In the genomic region with DNA sequence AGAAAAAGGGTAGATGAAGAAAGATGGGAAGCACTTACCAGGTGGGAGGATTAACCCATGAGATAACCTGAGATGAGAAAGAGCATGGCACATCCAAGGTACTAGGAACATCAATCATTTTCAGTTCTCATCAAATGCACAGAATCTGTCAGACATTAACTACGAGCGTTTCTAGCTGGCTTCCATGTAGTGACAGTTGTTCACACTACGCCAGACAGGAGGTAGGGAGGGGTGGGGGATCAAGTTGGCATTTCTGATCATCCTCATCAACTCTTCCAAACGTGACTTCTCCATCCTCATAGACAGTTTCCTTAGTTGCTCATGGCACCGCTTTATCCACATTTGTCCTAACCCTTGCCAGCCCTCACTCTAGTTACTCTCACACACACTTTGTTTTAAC, we compare ENCODE assay signal across 37 cellular contexts.
A peak's percentile ranks its signal among the peaks of the same experiment; 100 is the strongest.
DNase-seq lines count a peak whose midpoint lies in the region; FAIRE-seq and TF ChIP-seq lines count a peak whose summit lies in the region.
"Had no signal": no experiment of that assay in that cellular context is flagged by ENCODE, and none has a peak within 500 bp of the region (broad histone marks: within the 10 kb centered on the region; RNA-seq: fewer than 3 reads in every experiment).

No MANE protein-coding gene starts in this region.

- H3K23me2 ChIP-seq in H1 (ENCODE audit: low read depth, low read length) = no peaks in the 10 kb centered on the region; the same call in 1 of the 2 replicates

- intact Hi-C loops in dorsolateral prefrontal cortex (cut with DNase I) = no loop called here
- intact Hi-C loops in colonic mucosa (cut with DNase I) = no loop called here

- no peaks in the 10 kb centered on the region; a peak in 1 of 8 replicates for H3K36me3 ChIP-seq in H1 (ENCODE audit: control insufficient read depth in 2 of 4, insufficient read depth in 4 of 4, low read length in 3 of 4)
- H3K36me3 ChIP-seq in neural cell (ENCODE audit: insufficient read depth, low read length) = no peaks in the 10 kb centered on the region
- no peaks in the 10 kb centered on the region for H3K36me3 ChIP-seq in colonic mucosa
- H3K36me3 ChIP-seq in suprapubic skin = no peaks in the 10 kb centered on the region
- H3K36me3 ChIP-seq: BE2C; BLaER1; BLaER1 treated with 17β-estradiol and CSF1 and Interleukin-3, amounts not matched to agents 10 nM and 100 nM had no signal

- no peak overlapping the region for H3K23ac ChIP-seq in H1 (ENCODE audit: insufficient read length)

- H4K20me1 ChIP-seq in H1 (replicated peaks in 1 of 2; ENCODE audit: control insufficient read depth in 1 of 2, insufficient read depth in 2 of 2, low read length in 2 of 2) = no peaks in the 10 kb centered on the region
- H4K20me1 ChIP-seq in neural cell (ENCODE audit: insufficient read depth) = no peaks in the 10 kb centered on the region
- H4K20me1 ChIP-seq: BLaER1; BLaER1 treated with 17β-estradiol and CSF1 and Interleukin-3, amounts not matched to agents 10 nM and 100 nM had no signal

- no peak overlapping the region for H4K8ac ChIP-seq in H1 (ENCODE audit: extremely low read depth, insufficient read depth, low read length)

- H3K4me1 ChIP-seq in H1 (replicated peaks in 1 of 4; ENCODE audit: control insufficient read depth in 3 of 4, insufficient read depth in 4 of 4, low read length in 3 of 4) = 0 out of 7 replicates have a peak, but pooled peaks cover 0 to 2% (median 0%) of the 10 kb centered on the region in 4 experiments
- no peaks in the 10 kb centered on the region for H3K4me1 ChIP-seq in colonic mucosa
- no peaks in the 10 kb centered on the region for H3K4me1 ChIP-seq in suprapubic skin
- H3K4me1 ChIP-seq: A549; BLaER1; BLaER1 treated with 17β-estradiol and CSF1 and Interleukin-3, amounts not matched to agents 10 nM and 100 nM; Caco-2 had no signal

- H3K27ac ChIP-seq in H1 (ENCODE audit: low read depth, low read length) (no peak overlapping the region), neural cell (ENCODE audit: low read length) (no peak overlapping the region), dorsolateral prefrontal cortex (no peak overlapping the region), colonic mucosa (no peak overlapping the region), suprapubic skin (no peak overlapping the region)
- H3K27ac ChIP-seq: 22Rv1; A549; BLaER1; BLaER1 treated with 17β-estradiol and CSF1 and Interleukin-3, amounts not matched to agents 10 nM and 100 nM; C4-2B had no signal

- no peak overlapping the region for H4K5ac ChIP-seq in H1 (ENCODE audit: insufficient read length, low read depth, low read length)

- H3K27ac Mint-ChIP-seq in nephron progenitor cell (peak overlapping the region; percentile 9), neural crest cell (ENCODE audit: unreplicated experiment) (peak overlapping the region; percentile 72)
- H3K27ac Mint-ChIP-seq: B cell; CD14-positive monocyte; CD4-positive, alpha-beta memory T cell; CD4-positive, alpha-beta T cell; CD4-positive, CD25-positive, alpha-beta regulatory T cell; CD8-positive, alpha-beta memory T cell; CD8-positive, alpha-beta T cell had no signal

- TF ChIP-seq CTCF in H1 (IDR thresholded peaks at IDR 0.05; ENCODE audit: control extremely low read depth in 1 of 3, insufficient read depth in 1 of 3, low read depth in 1 of 3, low read length in 3 of 3) = no peak
- TF ChIP-seq CTCF in nephron progenitor cell (IDR thresholded peaks at IDR 0.05) = no peak
- no peak for TF ChIP-seq CTCF in neural cell (IDR thresholded peaks at IDR 0.05; ENCODE audit: poor library complexity, severe bottlenecking)
- TF ChIP-seq CTCF in neural crest cell (conservative IDR thresholded peaks at IDR 0.05) = no peak
- no peak for TF ChIP-seq CTCF in dorsolateral prefrontal cortex (IDR thresholded peaks at IDR 0.05 in 54 of 56, conservative IDR thresholded peaks at IDR 0.05 in 2 of 56; ENCODE audit: low read depth in 1 of 56, partially characterized antibody in 56 of 56)
- TF ChIP-seq CTCF in colonic mucosa (IDR thresholded peaks at IDR 0.05) = no peak
- no peak for TF ChIP-seq CTCF in suprapubic skin (IDR thresholded peaks at IDR 0.05)

- H3F3A ChIP-seq in neural cell (ENCODE audit: insufficient read depth, low read length, poor library complexity, severe bottlenecking) = no peaks in the 10 kb centered on the region

- H3K4me2 ChIP-seq in H1 (ENCODE audit: insufficient read depth in 1 of 2, low read depth in 2 of 2, low read length in 2 of 2) (no peak overlapping the region), neural cell (ENCODE audit: low read length) (no peak overlapping the region)
- H3K4me2 ChIP-seq: A549; BLaER1; BLaER1 treated with 17β-estradiol and CSF1 and Interleukin-3, amounts not matched to agents 10 nM and 100 nM had no signal

- TF ChIP-seq POLR2A in H1 (IDR thresholded peaks at IDR 0.05; ENCODE audit: control extremely low read depth in 1 of 2, low read depth in 2 of 2, low read length in 2 of 2) = no peak
- TF ChIP-seq POLR2A in suprapubic skin (IDR thresholded peaks at IDR 0.05) = no peak

- TF ChIP-seq RAD21 in H1 (IDR thresholded peaks at IDR 0.05 in 1 of 2, conservative IDR thresholded peaks at IDR 0.05 in 1 of 2; ENCODE audit: low read depth in 2 of 2, low read length in 2 of 2) (no peak), neural cell (conservative IDR thresholded peaks at IDR 0.05) (no peak)

- no peak for FAIRE-seq in H1 (lab: Jason Lieb, UNC)
- FAIRE-seq: A204.1, A549, D721Med had no signal

- 0 out of 2 replicates have a peak overlapping the region, but pooled peaks have one; percentile 35 for H2BK20ac ChIP-seq in H1 (ENCODE audit: low read length)

- no peaks in the 10 kb centered on the region for H3K79me1 ChIP-seq in H1 (ENCODE audit: low read depth, low read length)

- H2AK5ac ChIP-seq in H1 (ENCODE audit: low read depth, low read length) = no peak overlapping the region

- POLR2A ChIA-PET in H1 (lab: Charles Lee; ENCODE audit: partially characterized antibody) = no interaction called here

- no peaks in the 10 kb centered on the region for H3K9me2 ChIP-seq in neural cell (ENCODE audit: insufficient read depth, low read length)

- 95% methylated on average over 5 of the region's 5 CpGs; no CpG with 5 or more reads in 1 of the 2 experiments for WGBS in H1 (ENCODE audit: extremely low coverage in 1 of 2, insufficient coverage in 1 of 2, insufficient read length in 1 of 2, insufficient replicate concordance in 2 of 2, low coverage in 1 of 2, low lambda C conversion rate in 2 of 2, missing lambda C conversion rate in 1 of 2), 2 experiments
- 84% methylated on average over 5 of the region's 5 CpGs for WGBS in suprapubic skin

- H3K27me3 ChIP-seq in H1 (replicated peaks in 1 of 4; ENCODE audit: control insufficient read depth in 3 of 4, extremely low read depth in 1 of 4, insufficient read depth in 3 of 4, low read length in 3 of 4) (no peaks in the 10 kb centered on the region), neural cell (ENCODE audit: insufficient read depth, low read depth, low read length) (no peaks in the 10 kb centered on the region), dorsolateral prefrontal cortex (no peaks in the 10 kb centered on the region), colonic mucosa (no peaks in the 10 kb centered on the region), suprapubic skin (no peaks in the 10 kb centered on the region)
- H3K27me3 ChIP-seq: BE2C; BLaER1; BLaER1 treated with 17β-estradiol and CSF1 and Interleukin-3, amounts not matched to agents 10 nM and 100 nM had no signal

- H3K4me3 Mint-ChIP-seq in nephron progenitor cell = no peak overlapping the region
- no peak overlapping the region for H3K4me3 Mint-ChIP-seq in neural crest cell
- H3K4me3 Mint-ChIP-seq: B cell; CD14-positive monocyte; CD4-positive, alpha-beta memory T cell; CD4-positive, alpha-beta T cell; CD4-positive, CD25-positive, alpha-beta regulatory T cell; CD8-positive, alpha-beta memory T cell; CD8-positive, alpha-beta T cell had no signal

- no peak for TF ChIP-seq EP300 in H1 (IDR thresholded peaks at IDR 0.05; ENCODE audit: borderline replicate concordance in 1 of 2, low read depth in 2 of 2, low read length in 2 of 2)
- TF ChIP-seq EP300 in neural cell (conservative IDR thresholded peaks at IDR 0.05; ENCODE audit: poor library complexity, severe bottlenecking) = peak; percentile 88
- no peak for TF ChIP-seq EP300 in suprapubic skin (IDR thresholded peaks at IDR 0.05)

- no peak overlapping the region for H3K18ac ChIP-seq in H1 (ENCODE audit: extremely low read depth, low read length)

- H3K4ac ChIP-seq in H1 (replicated peaks; ENCODE audit: insufficient read length, low read depth, low read length) = no peak overlapping the region

- no peak overlapping the region for H3K4me3 ChIP-seq in H1 (ENCODE audit: extremely low read depth in 1 of 4, insufficient read depth in 2 of 4, low read depth in 3 of 4, low read length in 4 of 4)
- H3K4me3 ChIP-seq in neural cell (ENCODE audit: low read length) = no peak overlapping the region
- H3K4me3 ChIP-seq in dorsolateral prefrontal cortex = no peak overlapping the region
- H3K4me3 ChIP-seq in colonic mucosa = no peak overlapping the region
- no peak overlapping the region for H3K4me3 ChIP-seq in suprapubic skin
- H3K4me3 ChIP-seq: A549; BLaER1; BLaER1 treated with 17β-estradiol and CSF1 and Interleukin-3, amounts not matched to agents 10 nM and 100 nM had no signal

- H3K9me3 Mint-ChIP-seq in nephron progenitor cell = peaks cover 3% of the 10 kb centered on the region
- H3K9me3 Mint-ChIP-seq in neural crest cell = no peaks in the 10 kb centered on the region

- no peak for DNase-seq in H1 (ENCODE audit: low read depth in 1 of 2, low spot score in 2 of 2)
- no peak for DNase-seq in nephron progenitor cell
- no peak for DNase-seq in neural crest cell (ENCODE audit: low read depth, low spot score)
- DNase-seq in dorsolateral prefrontal cortex = no peak
- DNase-seq in colonic mucosa = no peak
- DNase-seq in suprapubic skin (ENCODE audit: low spot score in 2 of 2) = no peak
- DNase-seq in cerebellum (ENCODE audit: low spot score) = no peak
- DNase-seq: 8988T; ACHN; AML-193; BE2C; C1 segment of cervical spinal cord; Caco-2; Calu3; CD4-positive, alpha-beta memory T cell; CD4-positive, alpha-beta T cell; CD4-positive, CD25-positive, alpha-beta regulatory T cell; CD8-positive, alpha-beta memory T cell; CD8-positive, alpha-beta T cell; COR-L47; DMS 273 treated with DMSO at 0.1 percent for 48 hours; DMS153; DMS53; DMS79; DMS79 treated with DMSO at 0.1 percent for 48 hours; DND-41; EL had no signal

- H3K36me3 Mint-ChIP-seq in nephron progenitor cell (ENCODE audit: low read depth) (no peaks in the 10 kb centered on the region), neural crest cell (ENCODE audit: low read depth) (no peaks in the 10 kb centered on the region)
- H3K36me3 Mint-ChIP-seq: CD14-positive monocyte; CD4-positive, alpha-beta memory T cell; CD4-positive, CD25-positive, alpha-beta regulatory T cell; CD8-positive, alpha-beta memory T cell; CD8-positive, alpha-beta T cell had no signal

- H2BK5ac ChIP-seq in H1 (ENCODE audit: low read depth, low read length) = no peak overlapping the region

- H3K56ac ChIP-seq in H1 (replicated peaks; ENCODE audit: insufficient read length, low read depth, low read length) = no peak overlapping the region

- CTCF ChIA-PET in H1 (lab: Charles Lee; ENCODE audit: partially characterized antibody) = no interaction called here

- no peak overlapping the region for H3K14ac ChIP-seq in H1 (ENCODE audit: insufficient read length)

- no peak overlapping the region for H2BK15ac ChIP-seq in H1 (ENCODE audit: low read length)

- no peak overlapping the region for H4K91ac ChIP-seq in H1 (replicated peaks; ENCODE audit: insufficient read length, low read length)

- H3K9ac ChIP-seq in H1 (replicated peaks in 1 of 4; ENCODE audit: extremely low read depth in 1 of 4, low read depth in 3 of 4, low read length in 3 of 4) = no peak overlapping the region
- H3K9ac ChIP-seq in neural cell (ENCODE audit: low read length) = no peak overlapping the region
- H3K9ac ChIP-seq in colonic mucosa (ENCODE audit: low read depth in 2 of 2, low read length in 2 of 2) = no peak overlapping the region
- H3K9ac ChIP-seq: BLaER1; BLaER1 treated with 17β-estradiol and CSF1 and Interleukin-3, amounts not matched to agents 10 nM and 100 nM had no signal

- no peak overlapping the region for H2BK120ac ChIP-seq in H1 (replicated peaks; ENCODE audit: low read depth, low read length)

- no peak overlapping the region for H2BK12ac ChIP-seq in H1 (ENCODE audit: low read depth, low read length)

- H3K27me3 Mint-ChIP-seq in nephron progenitor cell (ENCODE audit: low read depth, poor library complexity) = peaks cover 15% of the 10 kb centered on the region
- peaks cover 2% of the 10 kb centered on the region for H3K27me3 Mint-ChIP-seq in neural crest cell (ENCODE audit: low read depth)
- H3K27me3 Mint-ChIP-seq: B cell; CD4-positive, CD25-positive, alpha-beta regulatory T cell had no signal

- no peaks in the 10 kb centered on the region for H3K4me1 Mint-ChIP-seq in nephron progenitor cell
- no peaks in the 10 kb centered on the region for H3K4me1 Mint-ChIP-seq in neural crest cell
- H3K4me1 Mint-ChIP-seq: B cell; CD14-positive monocyte; CD4-positive, alpha-beta memory T cell; CD4-positive, CD25-positive, alpha-beta regulatory T cell; CD8-positive, alpha-beta memory T cell had no signal

- H3K9me3 ChIP-seq in H1 (ENCODE audit: insufficient read depth in 2 of 2, low read depth in 1 of 2, low read length in 1 of 2) (peaks cover 0 to 6% of the 10 kb centered on the region in 2 experiments; a peak in 1 of 4 replicates), neural cell (ENCODE audit: low read length) (no peaks in the 10 kb centered on the region), colonic mucosa (no peaks in the 10 kb centered on the region), suprapubic skin (no peaks in the 10 kb centered on the region)
- H3K9me3 ChIP-seq: BE2C, BLaER1, Caco-2 had no signal

- H2AFZ ChIP-seq in H1 (ENCODE audit: low read length) = no peak overlapping the region
- no peak overlapping the region for H2AFZ ChIP-seq in neural cell (ENCODE audit: low read depth, low read length)

- H3K79me2 ChIP-seq in H1 (ENCODE audit: control insufficient read depth in 1 of 2, insufficient read depth in 2 of 2, low read length in 2 of 2) = no peaks in the 10 kb centered on the region
- H3K79me2 ChIP-seq in neural cell (replicated peaks; ENCODE audit: insufficient read depth, low read length) = no peaks in the 10 kb centered on the region
